17 cellular contexts compared by ENCODE assay signal in the genomic region with DNA sequence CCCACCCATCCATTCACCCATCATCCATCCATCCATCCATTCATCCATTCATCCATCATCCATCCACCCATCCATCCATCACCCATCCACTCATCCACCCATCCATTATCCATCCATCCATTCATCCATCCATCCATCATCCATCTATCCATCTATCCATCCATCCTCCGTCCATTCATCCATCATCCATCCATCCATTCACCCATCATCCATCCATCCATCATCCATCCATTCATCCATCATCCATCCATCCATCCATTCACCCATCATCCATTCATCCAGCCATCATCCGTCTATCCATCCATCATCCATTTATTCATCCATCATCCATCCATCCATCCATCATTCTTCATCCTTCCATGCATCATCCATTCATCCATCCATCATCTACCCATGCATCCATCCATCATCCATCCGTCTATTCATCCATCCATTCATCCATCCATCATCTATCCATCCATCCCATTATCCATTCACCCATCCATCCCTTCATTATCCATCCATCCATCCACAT.
"Had no signal": no experiment of that assay in that cellular context is flagged by ENCODE, and none has a peak within 500 bp of the region (broad histone marks: within the 10 kb centered on the region; RNA-seq: fewer than 3 reads in every experiment).

No MANE protein-coding gene starts in this region.

- ATAC-seq: Panc1, T-cell had no signal

- H3K27ac ChIP-seq: HL-60 had no signal

- H3K9me3 ChIP-seq: SK-N-SH had no signal

- DNase-seq: Karpas-422, KG1, MM.1S, NCI-H1092 treated with DMSO at 0.1 percent for 48 hours, NCI-H1436, NCI-H187, NCI-H2029, NCI-H2227 treated with DMSO at 0.1 percent for 48 hours, NCI-H524, NCI-H526 treated with DMSO at 0.1 percent for 48 hours, NCI-H748 treated with DMSO at 0.1 percent for 48 hours, SHP77, SK-N-SH, SW 1271, T-cell had no signal

- H3K9ac ChIP-seq: SK-N-SH had no signal

- H3K4me2 ChIP-seq: SK-N-SH had no signal

- H3K9me2 ChIP-seq: SK-N-SH had no signal
